ENCODE assay signal across 16 cellular contexts in the genomic region with DNA sequence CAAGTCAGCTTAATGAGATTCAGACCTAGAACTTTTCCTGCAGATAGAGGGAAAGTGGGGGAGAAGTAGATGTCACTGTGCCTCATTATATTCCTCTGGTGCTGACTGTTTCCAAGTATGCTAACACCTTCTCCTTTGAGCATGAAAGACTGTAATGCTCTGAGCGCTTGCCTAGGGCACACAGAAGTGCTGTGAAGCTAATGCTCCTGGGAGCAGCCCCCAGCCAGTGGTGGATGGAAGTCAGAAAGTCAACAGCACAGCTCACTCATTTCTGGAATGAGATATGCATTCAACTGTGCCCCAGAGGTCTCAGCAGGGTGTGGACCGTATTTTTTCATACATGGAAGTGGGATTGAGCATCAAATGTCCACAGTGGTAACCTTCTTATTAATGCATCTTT.
DNase-seq lines count a peak whose midpoint lies in the region; ATAC-seq, FAIRE-seq and TF ChIP-seq lines count a peak whose summit lies in the region.
"Had no signal": no experiment of that assay in that cellular context is flagged by ENCODE, and none has a peak within 500 bp of the region (broad histone marks: within the 10 kb centered on the region; RNA-seq: fewer than 3 reads in every experiment).

No MANE protein-coding gene starts in this region.

- CTCF ChIA-PET in HepG2 (lab: Yijun Ruan, JAX; ENCODE audit: low intra/inter-chr PET ratio, low total read pairs): no interaction called here
- CTCF ChIA-PET in naive thymus-derived CD4-positive, alpha-beta T cell (lab: Charles Lee): no interaction called here

- no peak overlapping the region for H2BK5ac ChIP-seq in H9 (ENCODE audit: insufficient read length, low read length)

- in situ Hi-C loops in HepG2 (cut with HindIII; ENCODE audit: extremely low pct_ligation_motif_present, low pct_unique_long_range_greater_than_20kb): no loop called here
- in situ Hi-C loops in GM23248 (cut with MboI): no loop called here

- H3K4me3 ChIP-seq in HepG2 (replicated peaks in 1 of 3; ENCODE audit: insufficient read depth in 1 of 3, low read depth in 2 of 3, low read length in 3 of 3) (no peak overlapping the region; a peak in 1 of 6 replicates), right lobe of liver (no peak overlapping the region), GM23248 (no peak overlapping the region)
- H3K4me3 ChIP-seq in naive thymus-derived CD4-positive, alpha-beta T cell (ENCODE audit: low read length): no peak overlapping the region
- H3K4me3 ChIP-seq: HAP-1 had no signal

- H2AK5ac ChIP-seq in H9 (ENCODE audit: insufficient read length, low read length): no peak overlapping the region

- H2AFZ ChIP-seq in HepG2 (ENCODE audit: low read length): no peak overlapping the region
- H2AFZ ChIP-seq in GM23248: no peak overlapping the region
- H2AFZ ChIP-seq in H9 (ENCODE audit: low read length): no peak overlapping the region

- H3K14ac ChIP-seq in H9 (ENCODE audit: insufficient read depth, low read length): no peak overlapping the region

- H2BK120ac ChIP-seq in H9 (ENCODE audit: low read depth, low read length, poor library complexity, severe bottlenecking): no peak overlapping the region

- TF ChIP-seq POLR2A in HepG2 (IDR thresholded peaks at IDR 0.05; ENCODE audit: insufficient read depth in 1 of 2, low read depth in 2 of 2, low read length in 2 of 2): no peak
- TF ChIP-seq POLR2A in right lobe of liver (IDR thresholded peaks at IDR 0.05): no peak

- DNase-seq in HepG2 (ENCODE audit: low spot score): no peak
- no peak for DNase-seq in right lobe of liver
- DNase-seq in GM23248: peak; percentile 16
- DNase-seq in left colon: no peak
- no peak for DNase-seq in NAMALWA (ENCODE audit: low spot score)
- no peak for DNase-seq in H9
- no peak for DNase-seq in naive thymus-derived CD4-positive, alpha-beta T cell
- DNase-seq in nephron progenitor cell: no peak
- DNase-seq: Calu3; CD4-positive, CD25-positive, alpha-beta regulatory T cell; DMS 273 treated with DMSO at 0.1 percent for 48 hours; GOT3 had no signal

- H3K4me3 Mint-ChIP-seq in H9: no peak overlapping the region
- no peak overlapping the region for H3K4me3 Mint-ChIP-seq in naive thymus-derived CD4-positive, alpha-beta T cell
- H3K4me3 Mint-ChIP-seq in nephron progenitor cell: no peak overlapping the region
- H3K4me3 Mint-ChIP-seq: CD4-positive, CD25-positive, alpha-beta regulatory T cell had no signal

- H3K27ac Mint-ChIP-seq in H9 (peak overlapping the region in 1 of 3 experiments; percentile 11; a peak in 1 of 7 replicates), nephron progenitor cell (no peak overlapping the region)
- H3K27ac Mint-ChIP-seq in naive thymus-derived CD4-positive, alpha-beta T cell: no peak overlapping the region
- H3K27ac Mint-ChIP-seq: CD4-positive, CD25-positive, alpha-beta regulatory T cell had no signal

- no peak overlapping the region for H3K9ac ChIP-seq in HepG2 (ENCODE audit: insufficient read depth, low read depth, low read length)
- H3K9ac ChIP-seq in GM23248: no peak overlapping the region
- H3K9ac ChIP-seq in H9 (ENCODE audit: extremely low read depth, insufficient read length, low read length): no peak overlapping the region

- H3K36me3 Mint-ChIP-seq in H9 (ENCODE audit: insufficient read depth in 1 of 3, low read depth in 3 of 3) (no peaks in the 10 kb centered on the region), nephron progenitor cell (ENCODE audit: low read depth) (no peaks in the 10 kb centered on the region)
- no peaks in the 10 kb centered on the region for H3K36me3 Mint-ChIP-seq in naive thymus-derived CD4-positive, alpha-beta T cell
- H3K36me3 Mint-ChIP-seq: CD4-positive, CD25-positive, alpha-beta regulatory T cell had no signal

- no peaks in the 10 kb centered on the region for H3K36me3 ChIP-seq in HepG2 (replicated peaks in 1 of 2; ENCODE audit: control insufficient read depth in 1 of 2, insufficient read depth in 2 of 2, low read length in 2 of 2)
- no peaks in the 10 kb centered on the region for H3K36me3 ChIP-seq in right lobe of liver
- H3K36me3 ChIP-seq in GM23248 (ENCODE audit: low read depth): no peaks in the 10 kb centered on the region
- no peaks in the 10 kb centered on the region for H3K36me3 ChIP-seq in naive thymus-derived CD4-positive, alpha-beta T cell (ENCODE audit: control insufficient read depth in 2 of 3, insufficient read depth in 3 of 3, low read length in 3 of 3)
- H3K36me3 ChIP-seq: HAP-1 had no signal

- ATAC-seq in HepG2 (peak; percentile 63), right lobe of liver (no peak), left colon (peak; percentile 9)
- ATAC-seq in naive thymus-derived CD4-positive, alpha-beta T cell: no peak

- H3K4ac ChIP-seq in H9 (ENCODE audit: low read depth, low read length): no peak overlapping the region

- no peaks in the 10 kb centered on the region for H3K23me2 ChIP-seq in H9 (ENCODE audit: insufficient read length, low read depth, low read length, poor library complexity, severe bottlenecking)

- H3K79me2 ChIP-seq in HepG2 (ENCODE audit: insufficient read depth, low read length) (no peaks in the 10 kb centered on the region), GM23248 (ENCODE audit: insufficient read depth) (no peaks in the 10 kb centered on the region), H9 (ENCODE audit: insufficient read depth, low read length) (no peaks in the 10 kb centered on the region)

- H3K4me1 Mint-ChIP-seq in H9 (0 out of 4 replicates have a peak, but pooled peaks cover 0 to 3% of the 10 kb centered on the region in 2 experiments), nephron progenitor cell (peaks cover 7% of the 10 kb centered on the region)
- no peaks in the 10 kb centered on the region for H3K4me1 Mint-ChIP-seq in naive thymus-derived CD4-positive, alpha-beta T cell

- no peak overlapping the region for H4K5ac ChIP-seq in H9 (ENCODE audit: insufficient read length, low read depth, low read length)

- H3F3A ChIP-seq in GM23248 (ENCODE audit: insufficient read depth): peaks cover 7% of the 10 kb centered on the region; the same call in 1 of the 2 replicates

- no peak for TF ChIP-seq RAD21 in HepG2 (CRISPR knock-in tag; IDR thresholded peaks at IDR 0.05)

- H3K18ac ChIP-seq in H9 (ENCODE audit: insufficient read length, low read depth, low read length): no peak overlapping the region

- no peaks in the 10 kb centered on the region; a peak in 1 of 5 replicates for H3K27me3 ChIP-seq in HepG2 (ENCODE audit: control insufficient read depth in 1 of 2, insufficient read depth in 2 of 2, low read length in 2 of 2)
- no peaks in the 10 kb centered on the region for H3K27me3 ChIP-seq in right lobe of liver
- no peaks in the 10 kb centered on the region for H3K27me3 ChIP-seq in GM23248 (replicated peaks; ENCODE audit: insufficient read depth)
- no peaks in the 10 kb centered on the region for H3K27me3 ChIP-seq in H9 (ENCODE audit: insufficient read depth, low read length)
- no peaks in the 10 kb centered on the region for H3K27me3 ChIP-seq in naive thymus-derived CD4-positive, alpha-beta T cell (ENCODE audit: control insufficient read depth in 2 of 2, insufficient read depth in 2 of 2, low read length in 2 of 2)

- no peak overlapping the region for H3K27ac ChIP-seq in HepG2 (ENCODE audit: extremely low read length, insufficient read depth, low read length)
- H3K27ac ChIP-seq in right lobe of liver: no peak overlapping the region
- H3K27ac ChIP-seq in GM23248: no peak overlapping the region
- no peak overlapping the region for H3K27ac ChIP-seq in H9 (ENCODE audit: insufficient read length, low read depth, low read length)
- H3K27ac ChIP-seq in naive thymus-derived CD4-positive, alpha-beta T cell (ENCODE audit: low read depth, low read length): no peak overlapping the region

- peaks cover 0 to 2% of the 10 kb centered on the region in 2 experiments; a peak in 1 of 5 replicates for H3K9me3 Mint-ChIP-seq in H9
- peaks cover 0 to 11% (median 2%) of the 10 kb centered on the region in 11 donors for H3K9me3 Mint-ChIP-seq in naive thymus-derived CD4-positive, alpha-beta T cell
- H3K9me3 Mint-ChIP-seq in nephron progenitor cell: no peaks in the 10 kb centered on the region

- H3K4me1 ChIP-seq in HepG2 (ENCODE audit: insufficient read depth, low read length): peaks cover 31% of the 10 kb centered on the region
- peaks cover 0 to 5% (median 0%) of the 10 kb centered on the region in 4 donors for H3K4me1 ChIP-seq in right lobe of liver
- peaks cover 18% of the 10 kb centered on the region for H3K4me1 ChIP-seq in GM23248 (ENCODE audit: insufficient read depth)
- H3K4me1 ChIP-seq in H9 (ENCODE audit: insufficient read depth, low read length): no peaks in the 10 kb centered on the region
- no peaks in the 10 kb centered on the region for H3K4me1 ChIP-seq in naive thymus-derived CD4-positive, alpha-beta T cell (ENCODE audit: control insufficient read depth in 2 of 2, insufficient read depth in 2 of 2, low read length in 2 of 2)
- H3K4me1 ChIP-seq: HAP-1 had no signal

- POLR2A ChIA-PET in HepG2 (lab: Yijun Ruan, JAX): interaction anchor here (0.6 to 1.2 kb wide), 2 partner anchors 11 to 577 kb away, joined by 3 to 5 read pairs; a partner anchor contains a TSS
- POLR2A ChIA-PET in naive thymus-derived CD4-positive, alpha-beta T cell (lab: Charles Lee): no interaction called here

- H3K79me1 ChIP-seq in H9 (ENCODE audit: insufficient read depth, low read depth, low read length, poor library complexity, severe bottlenecking): no peaks in the 10 kb centered on the region

- H3K56ac ChIP-seq in H9 (ENCODE audit: insufficient read length, low read depth, low read length): no peak overlapping the region

- H3K9me3 ChIP-seq in HepG2 (ENCODE audit: low read length) (no peaks in the 10 kb centered on the region), right lobe of liver (no peaks in the 10 kb centered on the region), GM23248 (ENCODE audit: low read depth) (no peaks in the 10 kb centered on the region), H9 (ENCODE audit: control insufficient read depth, low read depth, low read length) (no peaks in the 10 kb centered on the region)
- H3K9me3 ChIP-seq in naive thymus-derived CD4-positive, alpha-beta T cell (ENCODE audit: control insufficient read depth in 2 of 3, low read length in 3 of 3): no peaks in the 10 kb centered on the region
- H3K9me3 ChIP-seq: HAP-1 had no signal

- no peak for TF ChIP-seq CTCF in HepG2 (CRISPR knock-in tag; IDR thresholded peaks at IDR 0.05)
- no peak for TF ChIP-seq CTCF in right lobe of liver (IDR thresholded peaks at IDR 0.05)
- no peak for TF ChIP-seq CTCF in H9 (conservative IDR thresholded peaks at IDR 0.05)
- no peak for TF ChIP-seq CTCF in nephron progenitor cell (IDR thresholded peaks at IDR 0.05)

- no peak overlapping the region for H3T11ph ChIP-seq in H9 (ENCODE audit: low read length)

- peak overlapping the region; percentile 31 for H3K4me2 ChIP-seq in HepG2 (ENCODE audit: low read depth, low read length)
- H3K4me2 ChIP-seq in GM23248 (ENCODE audit: unreplicated experiment): no peak overlapping the region
- H3K4me2 ChIP-seq in H9 (ENCODE audit: insufficient read depth, insufficient read length, low read length): no peak overlapping the region

- TF ChIP-seq EP300 in HepG2 (IDR thresholded peaks at IDR 0.05; ENCODE audit: low read depth in 2 of 2, low read length in 2 of 2): no peak
- no peak for TF ChIP-seq EP300 in HepG2 (CRISPR knock-in tag; IDR thresholded peaks at IDR 0.05; ENCODE audit: borderline replicate concordance)

- BruUV-seq in HepG2 (replicated peaks; lab: Mats Ljungman, UMichigan): no TSS peak

- H4K8ac ChIP-seq in H9 (replicated peaks; ENCODE audit: insufficient read length, low read depth, low read length): no peak overlapping the region

- H3K27me3 Mint-ChIP-seq in H9 (ENCODE audit: low read depth) (peaks cover 4% of the 10 kb centered on the region), nephron progenitor cell (ENCODE audit: low read depth, poor library complexity) (peaks cover 13% of the 10 kb centered on the region)
- H3K27me3 Mint-ChIP-seq in naive thymus-derived CD4-positive, alpha-beta T cell: peaks cover 0 to 4% (median 0%) of the 10 kb centered on the region in 5 donors
- H3K27me3 Mint-ChIP-seq: CD4-positive, CD25-positive, alpha-beta regulatory T cell had no signal

- no peak overlapping the region for H4K91ac ChIP-seq in H9 (ENCODE audit: insufficient read length, low read depth, low read length)

- H2BK20ac ChIP-seq in H9 (ENCODE audit: low read depth, low read length, poor library complexity, severe bottlenecking): no peak overlapping the region

- no peak overlapping the region for H2BK12ac ChIP-seq in H9 (ENCODE audit: insufficient read length, low read depth, low read length)

- WGBS in HepG2 (ENCODE audit: low lambda C conversion rate): 7% methylated on average over 2 of the region's 2 CpGs
- WGBS in right lobe of liver (ENCODE audit: insufficient coverage, low coverage, low lambda C conversion rate, missing lambda C conversion rate): 100% methylated on average over 1 of the region's 2 CpGs
- 75 to 86% methylated on average over 2 of the region's 2 CpGs for WGBS in GM23248 (ENCODE audit: low coverage in 1 of 2, low lambda C conversion rate in 2 of 2, missing lambda C conversion rate in 2 of 2), 2 experiments
- WGBS in H9 (ENCODE audit: extremely low coverage, insufficient read length, low lambda C conversion rate): no CpG with 5 or more reads among the region's 2 CpGs

- no peaks in the 10 kb centered on the region for H3K9me2 ChIP-seq in GM23248 (ENCODE audit: insufficient read depth)

- no peak for FAIRE-seq in HepG2 (lab: Jason Lieb, UNC)
- FAIRE-seq: G401.6, GM12891, HTR-8/SVneo had no signal

- H4K20me1 ChIP-seq in HepG2 (ENCODE audit: insufficient read depth, low read length): no peaks in the 10 kb centered on the region
- H4K20me1 ChIP-seq in GM23248 (ENCODE audit: insufficient read depth): no peaks in the 10 kb centered on the region
- no peaks in the 10 kb centered on the region for H4K20me1 ChIP-seq in H9 (ENCODE audit: control insufficient read depth, insufficient read depth, insufficient read length)

- no peak overlapping the region for H3K23ac ChIP-seq in H9 (ENCODE audit: insufficient read length, low read depth, low read length)

- H2BK15ac ChIP-seq in H9 (ENCODE audit: low read depth, low read length): no peak overlapping the region

- intact Hi-C loops in HepG2 (cut with micrococcal nuclease; ENCODE audit: unreplicated experiment) (no loop called here), right lobe of liver (cut with DNase I) (no loop called here), left colon (cut with DNase I, micrococcal nuclease) (no loop called here)
- intact Hi-C loops in naive thymus-derived CD4-positive, alpha-beta T cell (cut with micrococcal nuclease): no loop called here

Comparison
In these comparisons a context has a peak if more than half of its experiments do, and no peak if none do; other contexts are left out.
1. ATAC-seq: peak in HepG2 (single experiment) and left colon (single experiment); none in right lobe of liver (0 of 4) and naive thymus-derived CD4-positive, alpha-beta T cell (single experiment).